In genomic region chr17:72982680-72983079, GRCh38 we compare ENCODE assay signal across 25 cellular contexts.
"Had no signal": no experiment of that assay in that cellular context is flagged by ENCODE, and none has a peak within 500 bp of the region (broad histone marks: within the 10 kb centered on the region; RNA-seq: fewer than 3 reads in every experiment).

No MANE protein-coding gene starts in this region.

- H3K36me3 Mint-ChIP-seq: activated naive CD4-positive, alpha-beta T cell treated with anti-CD3 and anti-CD28 coated beads, Interleukin-2, amount 50 U/mL, for 24 hours had no signal

- H3K27ac ChIP-seq: ascending aorta, body of pancreas, Peyer's patch, RWPE1, SJCRH30 had no signal

- H3K4me3 Mint-ChIP-seq: activated CD8-positive, alpha-beta T cell treated with anti-CD3 and anti-CD28 coated beads for 36 hours; activated naive CD4-positive, alpha-beta T cell treated with anti-CD3 and anti-CD28 coated beads, Interleukin-2, amount 50 U/mL, for 24 hours; activated T-cell treated with anti-CD3 and anti-CD28 coated beads, Interleukin-2, amount 50 U/mL, for 72 hours; T-helper 1 cell treated with Interleukin-12 subunit alpha and Interleukin-12 subunit beta and Interleukin-4 antibody, amounts not matched to agents 30 μg/mL and 1 μg/mL, for 36 hours had no signal

- DNase-seq: activated CD4-positive, alpha-beta T cell treated with anti-CD3 and anti-CD28 coated beads for 4 hours; activated CD8-positive, alpha-beta memory T cell treated with anti-CD3 and anti-CD28 coated beads, Interleukin-2, amount 50 U/mL, for 4 hours; activated CD8-positive, alpha-beta T cell treated with anti-CD3 and anti-CD28 coated beads for 36 hours; activated effector memory CD4-positive, alpha-beta T cell treated with Interleukin-2 at 50 U/mL for 16 hours; activated naive CD4-positive, alpha-beta T cell; activated T-cell treated with anti-CD3 and anti-CD28 coated beads, Interleukin-2, amount 50 U/mL, for 72 hours; body of pancreas; central memory CD4-positive, alpha-beta T cell; NCI-H1048; NCI-H146; NCI-H187 treated with DMSO at 0.1 percent for 48 hours; NCI-H2171; NCI-H345; NCI-H510A; NCI-H69; Peyer's patch; Right ventricle myocardium superior; SJCRH30 had no signal

- H3K9me3 Mint-ChIP-seq: activated CD8-positive, alpha-beta T cell treated with anti-CD3 and anti-CD28 coated beads for 36 hours; activated naive CD4-positive, alpha-beta T cell treated with anti-CD3 and anti-CD28 coated beads, Interleukin-2, amount 50 U/mL, for 24 hours; activated T-cell treated with anti-CD3 and anti-CD28 coated beads, Interleukin-2, amount 50 U/mL, for 72 hours; T-helper 1 cell treated with Interleukin-12 subunit alpha and Interleukin-12 subunit beta and Interleukin-4 antibody, amounts not matched to agents 30 μg/mL and 1 μg/mL, for 36 hours had no signal

- H3K27ac Mint-ChIP-seq: activated CD8-positive, alpha-beta T cell treated with anti-CD3 and anti-CD28 coated beads for 36 hours; activated naive CD4-positive, alpha-beta T cell treated with anti-CD3 and anti-CD28 coated beads, Interleukin-2, amount 50 U/mL, for 24 hours; activated T-cell treated with anti-CD3 and anti-CD28 coated beads, Interleukin-2, amount 50 U/mL, for 72 hours; T-helper 1 cell treated with Interleukin-12 subunit alpha and Interleukin-12 subunit beta and Interleukin-4 antibody, amounts not matched to agents 30 μg/mL and 1 μg/mL, for 36 hours had no signal

- FAIRE-seq: bronchial epithelial cell had no signal

- H3K27me3 Mint-ChIP-seq: activated CD8-positive, alpha-beta T cell treated with anti-CD3 and anti-CD28 coated beads for 36 hours; activated naive CD4-positive, alpha-beta T cell treated with anti-CD3 and anti-CD28 coated beads, Interleukin-2, amount 50 U/mL, for 24 hours had no signal

- H3K4me3 ChIP-seq: ascending aorta, body of pancreas, Peyer's patch, SJCRH30 had no signal

- H3K27me3 ChIP-seq: ascending aorta, body of pancreas, Peyer's patch, SJCRH30 had no signal

- H3K9me3 ChIP-seq: ascending aorta, body of pancreas, Peyer's patch, SJCRH30 had no signal

- ATAC-seq: activated CD4-positive, CD25-positive, alpha-beta regulatory T cell treated with anti-CD3 and anti-CD28 coated beads, Interleukin-2, amount 50 U/mL, for 24 hours; activated CD8-positive, alpha-beta T cell treated with anti-CD3 and anti-CD28 coated beads for 36 hours; activated T-cell treated with anti-CD3 and anti-CD28 coated beads, Interleukin-2, amount 50 U/mL, for 72 hours; body of pancreas; SK-N-SH treated with all-trans-retinoic acid at 6 μM for 48 hours had no signal

- H3K36me3 ChIP-seq: ascending aorta, Peyer's patch, SJCRH30 had no signal
